Comparison of ENCODE assay signal across 22 cellular contexts in the genomic region with DNA sequence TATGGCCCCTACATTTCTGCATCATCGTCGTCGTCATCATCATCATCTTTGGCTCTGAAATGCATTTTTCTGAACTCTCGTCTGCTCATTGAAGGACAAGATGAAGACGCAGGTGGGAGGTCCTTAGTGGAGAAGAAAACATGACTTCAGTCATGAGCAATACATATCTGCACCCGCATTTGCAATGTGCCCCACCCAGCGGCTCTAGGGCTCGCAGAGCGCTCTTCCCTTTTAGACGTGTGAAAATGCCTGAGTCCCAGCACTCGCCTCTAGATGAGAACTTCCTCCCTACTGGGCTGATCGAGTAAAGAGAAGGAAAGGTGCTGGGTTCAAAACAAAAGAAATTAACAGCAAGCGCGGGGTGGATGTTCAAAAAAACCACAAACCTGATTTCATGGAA.
A peak's percentile ranks its signal among the peaks of the same experiment; 100 is the strongest.
DNase-seq lines count a peak whose midpoint lies in the region; ATAC-seq lines count a peak whose summit lies in the region.
"Had no signal": no experiment of that assay in that cellular context is flagged by ENCODE, and none has a peak within 500 bp of the region (broad histone marks: within the 10 kb centered on the region; RNA-seq: fewer than 3 reads in every experiment).

No MANE protein-coding gene starts in this region.

- no peak for DNase-seq in activated naive CD4-positive, alpha-beta T cell treated with anti-CD3 and anti-CD28 coated beads, Interleukin-2, amount 50 U/mL, for 16 hours
- DNase-seq in T-helper 2 cell treated with Interferon-gamma antibody and Interleukin-4, amounts not matched to agents 5 μg/mL and 100 μg/mL, for 36 hours (ENCODE audit: low spot score): no peak
- no peak for DNase-seq in stimulated activated naive CD8-positive, alpha-beta T cell treated with anti-CD3 and anti-CD28 coated beads, Interleukin-15, amount 100 ng/mL, for 72 hours
- no peak for DNase-seq in DMS 273 (lab: John Stamatoyannopoulos, UW; ENCODE audit: unreplicated experiment)
- DNase-seq in substantia nigra (lab: John Stamatoyannopoulos, UW): no peak
- DNase-seq: EL; gastrocnemius medialis; H7; midbrain; NCI-H1930; NCI-H510A; retina; stimulated activated CD4-positive, alpha-beta T cell treated with anti-CD3 and anti-CD28 coated beads, Interleukin-12 subunit alpha, Interleukin-12 subunit beta, amount 100 ng/mL, for 4 hours had no signal

- H3K4me1 Mint-ChIP-seq in activated naive CD4-positive, alpha-beta T cell treated with anti-CD3 and anti-CD28 coated beads, Interleukin-2, amount 50 U/mL, for 24 hours: peaks cover 15% of the 10 kb centered on the region
- H3K4me1 Mint-ChIP-seq in T-helper 2 cell treated with Interferon-gamma antibody and Interleukin-4, amounts not matched to agents 5 μg/mL and 100 μg/mL, for 36 hours (ENCODE audit: low read depth): peaks cover 20% of the 10 kb centered on the region
- peaks cover 42% of the 10 kb centered on the region for H3K4me1 Mint-ChIP-seq in dendritic cell treated with granulocyte-macrophage colony-stimulating factor and Interleukin-4, amounts not matched to agents 40 ng/mL and 50 ng/mL, for 4 days (ENCODE audit: low read depth)
- peaks cover 29% of the 10 kb centered on the region for H3K4me1 Mint-ChIP-seq in stimulated activated naive CD8-positive, alpha-beta T cell treated with anti-CD3 and anti-CD28 coated beads, Interleukin-15, amount 100 ng/mL, for 72 hours

- H3K36me3 Mint-ChIP-seq in activated naive CD4-positive, alpha-beta T cell treated with anti-CD3 and anti-CD28 coated beads, Interleukin-2, amount 50 U/mL, for 24 hours: peaks cover 9% of the 10 kb centered on the region
- peaks cover 40% of the 10 kb centered on the region for H3K36me3 Mint-ChIP-seq in T-helper 2 cell treated with Interferon-gamma antibody and Interleukin-4, amounts not matched to agents 5 μg/mL and 100 μg/mL, for 36 hours (ENCODE audit: low read depth)
- H3K36me3 Mint-ChIP-seq in dendritic cell treated with granulocyte-macrophage colony-stimulating factor and Interleukin-4, amounts not matched to agents 40 ng/mL and 50 ng/mL, for 4 days (ENCODE audit: low read depth): peaks cover 82% of the 10 kb centered on the region

- intact Hi-C loops in dendritic cell treated with granulocyte-macrophage colony-stimulating factor and Interleukin-4, amounts not matched to agents 40 ng/mL and 50 ng/mL, for 4 days (cut with micrococcal nuclease): loop anchor here (2.0 kb wide), 1 partner anchor 33 kb away; a partner anchor contains a TSS

- H3K9me3 Mint-ChIP-seq in activated naive CD4-positive, alpha-beta T cell treated with anti-CD3 and anti-CD28 coated beads, Interleukin-2, amount 50 U/mL, for 24 hours: no peaks in the 10 kb centered on the region
- H3K9me3 Mint-ChIP-seq in T-helper 2 cell treated with Interferon-gamma antibody and Interleukin-4, amounts not matched to agents 5 μg/mL and 100 μg/mL, for 36 hours: no peaks in the 10 kb centered on the region
- no peaks in the 10 kb centered on the region for H3K9me3 Mint-ChIP-seq in dendritic cell treated with granulocyte-macrophage colony-stimulating factor and Interleukin-4, amounts not matched to agents 40 ng/mL and 50 ng/mL, for 4 days
- no peaks in the 10 kb centered on the region for H3K9me3 Mint-ChIP-seq in stimulated activated naive CD8-positive, alpha-beta T cell treated with anti-CD3 and anti-CD28 coated beads, Interleukin-15, amount 100 ng/mL, for 72 hours
- H3K9me3 Mint-ChIP-seq: type B pancreatic cell had no signal

- no peak overlapping the region for H3K27ac ChIP-seq in substantia nigra (ENCODE audit: low read depth, low read length, poor library complexity, severe bottlenecking)
- H3K27ac ChIP-seq: breast epithelium, gastrocnemius medialis, RWPE1, VCaP had no signal

- no peak for ATAC-seq in stimulated activated naive CD8-positive, alpha-beta T cell treated with anti-CD3 and anti-CD28 coated beads, Interleukin-15, amount 100 ng/mL, for 72 hours
- ATAC-seq in HG03025 (IDR thresholded peaks at IDR 0.05; ENCODE audit: low FRiP score, unreplicated experiment): no peak
- ATAC-seq: gastrocnemius medialis, left colon had no signal

- no peak overlapping the region for H3K27ac Mint-ChIP-seq in activated naive CD4-positive, alpha-beta T cell treated with anti-CD3 and anti-CD28 coated beads, Interleukin-2, amount 50 U/mL, for 24 hours
- H3K27ac Mint-ChIP-seq in T-helper 2 cell treated with Interferon-gamma antibody and Interleukin-4, amounts not matched to agents 5 μg/mL and 100 μg/mL, for 36 hours: no peak overlapping the region
- H3K27ac Mint-ChIP-seq in dendritic cell treated with granulocyte-macrophage colony-stimulating factor and Interleukin-4, amounts not matched to agents 40 ng/mL and 50 ng/mL, for 4 days: peak overlapping the region; percentile 74
- H3K27ac Mint-ChIP-seq in stimulated activated naive CD8-positive, alpha-beta T cell treated with anti-CD3 and anti-CD28 coated beads, Interleukin-15, amount 100 ng/mL, for 72 hours: no peak overlapping the region
- H3K27ac Mint-ChIP-seq: type B pancreatic cell had no signal

- H3K27me3 Mint-ChIP-seq in activated naive CD4-positive, alpha-beta T cell treated with anti-CD3 and anti-CD28 coated beads, Interleukin-2, amount 50 U/mL, for 24 hours: no peaks in the 10 kb centered on the region
- no peaks in the 10 kb centered on the region for H3K27me3 Mint-ChIP-seq in T-helper 2 cell treated with Interferon-gamma antibody and Interleukin-4, amounts not matched to agents 5 μg/mL and 100 μg/mL, for 36 hours (ENCODE audit: low read depth)
- no peaks in the 10 kb centered on the region for H3K27me3 Mint-ChIP-seq in dendritic cell treated with granulocyte-macrophage colony-stimulating factor and Interleukin-4, amounts not matched to agents 40 ng/mL and 50 ng/mL, for 4 days
- no peaks in the 10 kb centered on the region for H3K27me3 Mint-ChIP-seq in stimulated activated naive CD8-positive, alpha-beta T cell treated with anti-CD3 and anti-CD28 coated beads, Interleukin-15, amount 100 ng/mL, for 72 hours
- H3K27me3 Mint-ChIP-seq: activated naive CD8-positive, alpha-beta T cell; type B pancreatic cell had no signal

- peak overlapping the region; percentile 38 for H3K4me3 Mint-ChIP-seq in activated naive CD4-positive, alpha-beta T cell treated with anti-CD3 and anti-CD28 coated beads, Interleukin-2, amount 50 U/mL, for 24 hours
- peak overlapping the region; percentile 10 for H3K4me3 Mint-ChIP-seq in T-helper 2 cell treated with Interferon-gamma antibody and Interleukin-4, amounts not matched to agents 5 μg/mL and 100 μg/mL, for 36 hours
- H3K4me3 Mint-ChIP-seq in dendritic cell treated with granulocyte-macrophage colony-stimulating factor and Interleukin-4, amounts not matched to agents 40 ng/mL and 50 ng/mL, for 4 days: peak overlapping the region; percentile 26
- peak overlapping the region; percentile 26 to 62 for H3K4me3 Mint-ChIP-seq in stimulated activated naive CD8-positive, alpha-beta T cell treated with anti-CD3 and anti-CD28 coated beads, Interleukin-15, amount 100 ng/mL, for 72 hours
- H3K4me3 Mint-ChIP-seq: activated naive CD8-positive, alpha-beta T cell; type B pancreatic cell had no signal
